2 cellular contexts compared by ENCODE assay signal in the genomic region with DNA sequence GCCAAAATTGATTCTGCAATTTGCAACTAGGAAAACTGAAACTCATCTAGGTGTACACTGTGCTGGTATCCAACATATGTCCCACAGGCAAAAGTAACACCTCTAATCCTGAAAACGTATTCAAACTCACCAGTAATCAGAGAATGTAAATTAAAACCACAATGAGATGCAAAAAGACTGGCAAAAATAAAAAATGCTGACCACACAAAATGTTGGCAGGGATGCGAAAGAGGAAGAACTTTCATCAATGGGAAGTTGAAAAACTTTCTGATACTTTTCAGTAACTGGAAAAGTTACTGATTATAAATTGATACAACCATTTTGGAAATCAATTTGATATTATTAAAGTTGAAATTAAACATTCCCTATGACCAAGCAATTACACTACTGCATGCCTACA.
TF ChIP-seq lines count a peak whose summit lies in the region.

No MANE protein-coding gene starts in this region.

TF ChIP-seq in IMR-90, 13 proteins besides CTCF, POLR2A, EP300 and RAD21:
- TF ChIP-seq RCOR1 (IDR thresholded peaks at IDR 0.05; ENCODE audit: insufficient replicate concordance, low read length) (no peak), BHLHE40 (IDR thresholded peaks at IDR 0.05; ENCODE audit: low read depth, low read length) (no peak), FOS (IDR thresholded peaks at IDR 0.05; ENCODE audit: low read depth, low read length) (no peak), MAFK (IDR thresholded peaks at IDR 0.05; ENCODE audit: low read depth, low read length) (peak; percentile 97)
TF ChIP-seq in IMR-90: peak in this region for 1.

TF ChIP-seq in H1, 55 proteins besides CTCF, POLR2A, EP300 and RAD21:
- TF ChIP-seq MAFK (IDR thresholded peaks at IDR 0.05; ENCODE audit: low read depth, low read length) (peak; percentile 77; the same call in 1 of the 2 replicates), KDM1A (IDR thresholded peaks at IDR 0.05; ENCODE audit: borderline replicate concordance, low read length) (no peak), GTF2F1 (IDR thresholded peaks at IDR 0.05; ENCODE audit: borderline replicate concordance, low read depth, low read length) (no peak)
TF ChIP-seq in H1: peak in this region for 1.
